ENCODE assay signal across 1 cellular context in the genomic region with DNA sequence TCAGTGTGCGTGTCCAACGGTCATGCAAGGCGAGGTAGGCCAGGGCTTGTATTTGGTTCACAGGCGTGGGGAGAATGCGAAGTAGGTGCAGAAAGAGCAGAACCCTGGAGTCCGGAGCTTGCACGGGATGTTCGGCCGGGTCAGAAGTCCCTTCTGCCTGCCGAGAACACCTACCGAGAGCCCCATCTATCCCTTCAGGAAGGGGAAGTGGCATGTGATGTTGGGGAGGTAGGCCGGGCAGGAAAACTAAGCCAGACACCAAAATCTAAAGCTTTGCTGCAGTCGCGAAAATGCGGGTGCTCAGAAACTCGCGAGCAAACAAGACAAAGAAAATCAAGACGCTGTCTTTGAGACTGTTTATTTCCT.
TF ChIP-seq lines count a peak whose summit lies in the region.

No MANE protein-coding gene starts in this region.

TF ChIP-seq in HepG2, 621 proteins besides CTCF, POLR2A, EP300 and RAD21 (continued from another document):
- TF ChIP-seq ZNF737 (CRISPR knock-in tag; IDR thresholded peaks at IDR 0.05; ENCODE audit: borderline replicate concordance), result no peak
- no peak for TF ChIP-seq TCF7 (IDR thresholded peaks at IDR 0.05; ENCODE audit: low read depth)
- no peak for TF ChIP-seq ZNF138 (CRISPR knock-in tag; IDR thresholded peaks at IDR 0.05; ENCODE audit: low read depth)
- TF ChIP-seq, protein P1, sequence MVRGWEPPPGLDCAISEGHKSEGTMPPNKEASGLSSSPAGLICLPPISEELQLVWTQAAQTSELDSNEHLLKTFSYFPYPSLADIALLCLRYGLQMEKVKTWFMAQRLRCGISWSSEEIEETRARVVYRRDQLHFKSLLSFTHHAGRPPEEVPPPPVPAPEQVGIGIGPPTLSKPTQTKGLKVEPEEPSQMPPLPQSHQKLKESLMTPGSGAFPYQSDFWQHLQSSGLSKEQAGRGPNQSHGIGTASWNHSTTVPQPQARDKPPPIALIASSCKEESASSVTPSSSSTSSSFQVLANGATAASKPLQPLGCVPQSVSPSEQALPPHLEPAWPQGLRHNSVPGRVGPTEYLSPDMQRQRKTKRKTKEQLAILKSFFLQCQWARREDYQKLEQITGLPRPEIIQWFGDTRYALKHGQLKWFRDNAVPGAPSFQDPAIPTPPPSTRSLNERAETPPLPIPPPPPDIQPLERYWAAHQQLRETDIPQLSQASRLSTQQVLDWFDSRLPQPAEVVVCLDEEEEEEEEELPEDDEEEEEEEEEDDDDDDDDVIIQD (CRISPR knock-in tag; IDR thresholded peaks at IDR 0.05; ENCODE audit: low read depth), result no peak
- peak; percentile 13; the same call in 1 of the 2 replicates for TF ChIP-seq MIER3 (CRISPR knock-in tag; IDR thresholded peaks at IDR 0.05; ENCODE audit: borderline replicate concordance)
- TF ChIP-seq ATF1 (CRISPR knock-in tag; IDR thresholded peaks at IDR 0.05), result no peak
- TF ChIP-seq ZNF552 (CRISPR knock-in tag; IDR thresholded peaks at IDR 0.05; ENCODE audit: borderline replicate concordance), result no peak
- TF ChIP-seq, protein P2, sequence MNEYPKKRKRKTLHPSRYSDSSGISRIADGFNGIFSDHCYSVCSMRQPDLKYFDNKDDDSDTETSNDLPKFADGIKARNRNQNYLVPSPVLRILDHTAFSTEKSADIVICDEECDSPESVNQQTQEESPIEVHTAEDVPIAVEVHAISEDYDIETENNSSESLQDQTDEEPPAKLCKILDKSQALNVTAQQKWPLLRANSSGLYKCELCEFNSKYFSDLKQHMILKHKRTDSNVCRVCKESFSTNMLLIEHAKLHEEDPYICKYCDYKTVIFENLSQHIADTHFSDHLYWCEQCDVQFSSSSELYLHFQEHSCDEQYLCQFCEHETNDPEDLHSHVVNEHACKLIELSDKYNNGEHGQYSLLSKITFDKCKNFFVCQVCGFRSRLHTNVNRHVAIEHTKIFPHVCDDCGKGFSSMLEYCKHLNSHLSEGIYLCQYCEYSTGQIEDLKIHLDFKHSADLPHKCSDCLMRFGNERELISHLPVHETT (CRISPR knock-in tag; conservative IDR thresholded peaks at IDR 0.05), result no peak
- TF ChIP-seq RBM39 (IDR thresholded peaks at IDR 0.05; ENCODE audit: low read depth, low read length, poor library complexity, severe bottlenecking), result no peak
- TF ChIP-seq, protein P3, sequence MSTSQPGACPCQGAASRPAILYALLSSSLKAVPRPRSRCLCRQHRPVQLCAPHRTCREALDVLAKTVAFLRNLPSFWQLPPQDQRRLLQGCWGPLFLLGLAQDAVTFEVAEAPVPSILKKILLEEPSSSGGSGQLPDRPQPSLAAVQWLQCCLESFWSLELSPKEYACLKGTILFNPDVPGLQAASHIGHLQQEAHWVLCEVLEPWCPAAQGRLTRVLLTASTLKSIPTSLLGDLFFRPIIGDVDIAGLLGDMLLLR (CRISPR knock-in tag; IDR thresholded peaks at IDR 0.05), result peak; percentile 41; the same call in 1 of the 2 replicates
- TF ChIP-seq, protein P4, sequence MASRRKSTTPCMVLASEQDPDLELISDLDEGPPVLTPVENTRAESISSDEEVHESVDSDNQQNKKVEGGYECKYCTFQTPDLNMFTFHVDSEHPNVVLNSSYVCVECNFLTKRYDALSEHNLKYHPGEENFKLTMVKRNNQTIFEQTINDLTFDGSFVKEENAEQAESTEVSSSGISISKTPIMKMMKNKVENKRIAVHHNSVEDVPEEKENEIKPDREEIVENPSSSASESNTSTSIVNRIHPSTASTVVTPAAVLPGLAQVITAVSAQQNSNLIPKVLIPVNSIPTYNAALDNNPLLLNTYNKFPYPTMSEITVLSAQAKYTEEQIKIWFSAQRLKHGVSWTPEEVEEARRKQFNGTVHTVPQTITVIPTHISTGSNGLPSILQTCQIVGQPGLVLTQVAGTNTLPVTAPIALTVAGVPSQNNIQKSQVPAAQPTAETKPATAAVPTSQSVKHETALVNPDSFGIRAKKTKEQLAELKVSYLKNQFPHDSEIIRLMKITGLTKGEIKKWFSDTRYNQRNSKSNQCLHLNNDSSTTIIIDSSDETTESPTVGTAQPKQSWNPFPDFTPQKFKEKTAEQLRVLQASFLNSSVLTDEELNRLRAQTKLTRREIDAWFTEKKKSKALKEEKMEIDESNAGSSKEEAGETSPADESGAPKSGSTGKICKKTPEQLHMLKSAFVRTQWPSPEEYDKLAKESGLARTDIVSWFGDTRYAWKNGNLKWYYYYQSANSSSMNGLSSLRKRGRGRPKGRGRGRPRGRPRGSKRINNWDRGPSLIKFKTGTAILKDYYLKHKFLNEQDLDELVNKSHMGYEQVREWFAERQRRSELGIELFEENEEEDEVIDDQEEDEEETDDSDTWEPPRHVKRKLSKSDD (CRISPR knock-in tag; IDR thresholded peaks at IDR 0.05; ENCODE audit: low read depth), result no peak
- TF ChIP-seq, protein P5, sequence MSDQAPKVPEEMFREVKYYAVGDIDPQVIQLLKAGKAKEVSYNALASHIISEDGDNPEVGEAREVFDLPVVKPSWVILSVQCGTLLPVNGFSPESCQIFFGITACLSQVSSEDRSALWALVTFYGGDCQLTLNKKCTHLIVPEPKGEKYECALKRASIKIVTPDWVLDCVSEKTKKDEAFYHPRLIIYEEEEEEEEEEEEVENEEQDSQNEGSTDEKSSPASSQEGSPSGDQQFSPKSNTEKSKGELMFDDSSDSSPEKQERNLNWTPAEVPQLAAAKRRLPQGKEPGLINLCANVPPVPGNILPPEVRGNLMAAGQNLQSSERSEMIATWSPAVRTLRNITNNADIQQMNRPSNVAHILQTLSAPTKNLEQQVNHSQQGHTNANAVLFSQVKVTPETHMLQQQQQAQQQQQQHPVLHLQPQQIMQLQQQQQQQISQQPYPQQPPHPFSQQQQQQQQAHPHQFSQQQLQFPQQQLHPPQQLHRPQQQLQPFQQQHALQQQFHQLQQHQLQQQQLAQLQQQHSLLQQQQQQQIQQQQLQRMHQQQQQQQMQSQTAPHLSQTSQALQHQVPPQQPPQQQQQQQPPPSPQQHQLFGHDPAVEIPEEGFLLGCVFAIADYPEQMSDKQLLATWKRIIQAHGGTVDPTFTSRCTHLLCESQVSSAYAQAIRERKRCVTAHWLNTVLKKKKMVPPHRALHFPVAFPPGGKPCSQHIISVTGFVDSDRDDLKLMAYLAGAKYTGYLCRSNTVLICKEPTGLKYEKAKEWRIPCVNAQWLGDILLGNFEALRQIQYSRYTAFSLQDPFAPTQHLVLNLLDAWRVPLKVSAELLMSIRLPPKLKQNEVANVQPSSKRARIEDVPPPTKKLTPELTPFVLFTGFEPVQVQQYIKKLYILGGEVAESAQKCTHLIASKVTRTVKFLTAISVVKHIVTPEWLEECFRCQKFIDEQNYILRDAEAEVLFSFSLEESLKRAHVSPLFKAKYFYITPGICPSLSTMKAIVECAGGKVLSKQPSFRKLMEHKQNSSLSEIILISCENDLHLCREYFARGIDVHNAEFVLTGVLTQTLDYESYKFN (CRISPR knock-in tag; conservative IDR thresholded peaks at IDR 0.05), result no peak
- 0 out of 2 replicates have a peak, but pooled peaks have one; percentile 47 for TF ChIP-seq SNAI1 (CRISPR knock-in tag; IDR thresholded peaks at IDR 0.05; ENCODE audit: borderline replicate concordance)
- TF ChIP-seq, protein P6, sequence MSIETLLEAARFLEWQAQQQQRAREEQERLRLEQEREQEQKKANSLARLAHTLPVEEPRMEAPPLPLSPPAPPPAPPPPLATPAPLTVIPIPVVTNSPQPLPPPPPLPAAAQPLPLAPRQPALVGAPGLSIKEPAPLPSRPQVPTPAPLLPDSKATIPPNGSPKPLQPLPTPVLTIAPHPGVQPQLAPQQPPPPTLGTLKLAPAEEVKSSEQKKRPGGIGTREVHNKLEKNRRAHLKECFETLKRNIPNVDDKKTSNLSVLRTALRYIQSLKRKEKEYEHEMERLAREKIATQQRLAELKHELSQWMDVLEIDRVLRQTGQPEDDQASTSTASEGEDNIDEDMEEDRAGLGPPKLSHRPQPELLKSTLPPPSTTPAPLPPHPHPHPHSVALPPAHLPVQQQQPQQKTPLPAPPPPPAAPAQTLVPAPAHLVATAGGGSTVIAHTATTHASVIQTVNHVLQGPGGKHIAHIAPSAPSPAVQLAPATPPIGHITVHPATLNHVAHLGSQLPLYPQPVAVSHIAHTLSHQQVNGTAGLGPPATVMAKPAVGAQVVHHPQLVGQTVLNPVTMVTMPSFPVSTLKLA (IDR thresholded peaks at IDR 0.05), result no peak
- TF ChIP-seq, protein P7, sequence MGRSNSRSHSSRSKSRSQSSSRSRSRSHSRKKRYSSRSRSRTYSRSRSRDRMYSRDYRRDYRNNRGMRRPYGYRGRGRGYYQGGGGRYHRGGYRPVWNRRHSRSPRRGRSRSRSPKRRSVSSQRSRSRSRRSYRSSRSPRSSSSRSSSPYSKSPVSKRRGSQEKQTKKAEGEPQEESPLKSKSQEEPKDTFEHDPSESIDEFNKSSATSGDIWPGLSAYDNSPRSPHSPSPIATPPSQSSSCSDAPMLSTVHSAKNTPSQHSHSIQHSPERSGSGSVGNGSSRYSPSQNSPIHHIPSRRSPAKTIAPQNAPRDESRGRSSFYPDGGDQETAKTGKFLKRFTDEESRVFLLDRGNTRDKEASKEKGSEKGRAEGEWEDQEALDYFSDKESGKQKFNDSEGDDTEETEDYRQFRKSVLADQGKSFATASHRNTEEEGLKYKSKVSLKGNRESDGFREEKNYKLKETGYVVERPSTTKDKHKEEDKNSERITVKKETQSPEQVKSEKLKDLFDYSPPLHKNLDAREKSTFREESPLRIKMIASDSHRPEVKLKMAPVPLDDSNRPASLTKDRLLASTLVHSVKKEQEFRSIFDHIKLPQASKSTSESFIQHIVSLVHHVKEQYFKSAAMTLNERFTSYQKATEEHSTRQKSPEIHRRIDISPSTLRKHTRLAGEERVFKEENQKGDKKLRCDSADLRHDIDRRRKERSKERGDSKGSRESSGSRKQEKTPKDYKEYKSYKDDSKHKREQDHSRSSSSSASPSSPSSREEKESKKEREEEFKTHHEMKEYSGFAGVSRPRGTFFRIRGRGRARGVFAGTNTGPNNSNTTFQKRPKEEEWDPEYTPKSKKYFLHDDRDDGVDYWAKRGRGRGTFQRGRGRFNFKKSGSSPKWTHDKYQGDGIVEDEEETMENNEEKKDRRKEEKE (IDR thresholded peaks at IDR 0.05), result no peak
- TF ChIP-seq, protein P8, sequence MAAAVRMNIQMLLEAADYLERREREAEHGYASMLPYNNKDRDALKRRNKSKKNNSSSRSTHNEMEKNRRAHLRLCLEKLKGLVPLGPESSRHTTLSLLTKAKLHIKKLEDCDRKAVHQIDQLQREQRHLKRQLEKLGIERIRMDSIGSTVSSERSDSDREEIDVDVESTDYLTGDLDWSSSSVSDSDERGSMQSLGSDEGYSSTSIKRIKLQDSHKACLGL (CRISPR knock-in tag; IDR thresholded peaks at IDR 0.05), result no peak
- TF ChIP-seq ZNF546 (CRISPR knock-in tag; conservative IDR thresholded peaks at IDR 0.05), result no peak
- no peak for TF ChIP-seq ZSCAN20 (CRISPR knock-in tag; IDR thresholded peaks at IDR 0.05; ENCODE audit: borderline replicate concordance)
- TF ChIP-seq ZNF563 (CRISPR knock-in tag; IDR thresholded peaks at IDR 0.05), result 0 out of 2 replicates have a peak, but pooled peaks have one; percentile 39
- no peak for TF ChIP-seq GFI1 (CRISPR knock-in tag; IDR thresholded peaks at IDR 0.05; ENCODE audit: borderline replicate concordance)
- TF ChIP-seq HNRNPK (IDR thresholded peaks at IDR 0.05; ENCODE audit: low read depth, low read length, poor library complexity, severe bottlenecking), result no peak
- no peak for TF ChIP-seq KDM1A (CRISPR knock-in tag; IDR thresholded peaks at IDR 0.05)
- TF ChIP-seq, protein P9, sequence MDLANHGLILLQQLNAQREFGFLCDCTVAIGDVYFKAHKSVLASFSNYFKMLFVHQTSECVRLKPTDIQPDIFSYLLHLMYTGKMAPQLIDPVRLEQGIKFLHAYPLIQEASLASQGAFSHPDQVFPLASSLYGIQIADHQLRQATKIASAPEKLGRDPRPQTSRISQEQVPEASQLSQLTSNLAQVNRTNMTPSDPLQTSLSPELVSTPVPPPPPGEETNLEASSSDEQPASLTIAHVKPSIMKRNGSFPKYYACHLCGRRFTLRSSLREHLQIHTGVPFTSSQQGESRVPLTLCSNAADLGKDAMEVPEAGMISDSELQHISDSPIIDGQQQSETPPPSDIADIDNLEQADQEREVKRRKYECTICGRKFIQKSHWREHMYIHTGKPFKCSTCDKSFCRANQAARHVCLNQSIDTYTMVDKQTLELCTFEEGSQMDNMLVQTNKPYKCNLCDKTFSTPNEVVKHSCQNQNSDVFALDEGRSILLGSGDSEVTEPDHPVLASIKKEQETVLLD (CRISPR knock-in tag; IDR thresholded peaks at IDR 0.05; ENCODE audit: low read depth), result no peak; the same call in 1 of the 2 replicates
- no peak for TF ChIP-seq MYC (CRISPR knock-in tag; IDR thresholded peaks at IDR 0.05; ENCODE audit: borderline replicate concordance)
- no peak for TF ChIP-seq ESRRA (CRISPR knock-in tag; IDR thresholded peaks at IDR 0.05; ENCODE audit: low read depth)
TF ChIP-seq in HepG2: peak in this region for 41.
